14 cellular contexts compared by ENCODE assay signal in the genomic region with DNA sequence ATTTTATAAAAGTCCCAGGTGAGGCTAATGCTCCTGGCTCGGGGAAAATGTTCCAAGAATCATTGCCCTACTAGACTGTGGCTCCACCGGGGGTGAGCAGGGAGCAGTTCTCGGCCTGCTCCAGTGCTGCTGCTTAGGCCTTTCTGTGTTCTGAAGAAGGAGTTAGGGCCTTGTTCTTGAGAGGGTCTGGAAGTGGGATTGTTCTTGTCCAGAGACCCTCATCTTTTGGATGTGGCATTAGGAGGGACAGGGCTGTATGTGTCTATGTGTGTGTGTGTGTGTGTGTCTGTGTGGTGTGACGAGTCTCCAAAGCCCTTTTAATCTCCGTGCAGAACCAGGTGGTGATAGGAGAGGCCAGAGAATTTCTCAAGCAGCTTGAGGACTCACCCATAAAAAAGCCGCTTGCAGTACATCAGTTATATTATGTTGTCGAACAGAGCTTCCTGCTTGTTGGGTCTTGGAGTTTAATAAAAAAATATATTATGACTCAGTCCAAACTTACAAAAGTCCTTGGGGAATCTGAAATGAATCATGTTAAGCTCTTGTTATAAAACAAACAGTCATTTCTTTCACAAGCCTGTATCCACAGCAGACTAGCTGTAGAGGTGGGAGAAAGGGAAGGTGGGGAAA.
DNase-seq lines count a peak whose midpoint lies in the region; ATAC-seq and TF ChIP-seq lines count a peak whose summit lies in the region.
"Had no signal": no experiment of that assay in that cellular context is flagged by ENCODE, and none has a peak within 500 bp of the region (broad histone marks: within the 10 kb centered on the region; RNA-seq: fewer than 3 reads in every experiment).

No MANE protein-coding gene starts in this region.

- intact Hi-C loops in Panc1 (cut with micrococcal nuclease; ENCODE audit: unreplicated experiment) (no loop called here), mucosa of descending colon (cut with DNase I, micrococcal nuclease) (no loop called here)

- DNase-seq in AG04450 (ENCODE audit: low read depth, low spot score): peak; percentile 85
- DNase-seq in Panc1 (ENCODE audit: low read depth, low spot score): no peak
- DNase-seq in epithelial cell of prostate (ENCODE audit: low read depth, low spot score): peak; percentile 86
- no peak for DNase-seq in mucosa of descending colon
- no peak for DNase-seq in NCI-H1694 (lab: John Stamatoyannopoulos, UW)
- DNase-seq in activated CD4-positive, alpha-beta T cell treated with anti-CD3 and anti-CD28 coated beads for 4 hours: no peak
- DNase-seq: activated CD4-positive, CD25-positive, alpha-beta regulatory T cell; activated naive CD8-positive, alpha-beta T cell treated with anti-CD3 and anti-CD28 coated beads for 36 hours; CD4-positive, CD25-positive, alpha-beta regulatory T cell; immature natural killer cell; thyroid gland had no signal

- CTCF ChIA-PET in AG04450 (lab: Charles Lee): interaction anchor here (1.2 to 1.4 kb wide), 2 partner anchors 249 to 599 kb away, joined by 3 to 8 read pairs; no protein-coding TSS in a partner anchor
- CTCF ChIA-PET in Panc1 (lab: Charles Lee): no interaction called here

- H3K4me1 ChIP-seq in Panc1 (ENCODE audit: control insufficient read depth, insufficient read depth, low read length) (no peaks in the 10 kb centered on the region), mucosa of descending colon (ENCODE audit: low read depth) (no peaks in the 10 kb centered on the region)

- POLR2A ChIA-PET in AG04450 (lab: Yijun Ruan, JAX): interaction anchor here (0.6 to 1.1 kb wide), 10 partner anchors 19 to 433 kb away, joined by 3 to 4 read pairs (median 3); a partner anchor contains a TSS
- POLR2A ChIA-PET in Panc1 (lab: Charles Lee): no interaction called here

- H3K9me3 ChIP-seq in AG04450 (ENCODE audit: control insufficient read depth, insufficient read depth, low read length) (no peaks in the 10 kb centered on the region), Panc1 (ENCODE audit: control insufficient read depth, insufficient read depth, low read depth, low read length) (no peaks in the 10 kb centered on the region), mucosa of descending colon (no peaks in the 10 kb centered on the region)
- H3K9me3 ChIP-seq: thyroid gland had no signal

- BruUV-seq in Panc1 (replicated peaks; lab: Mats Ljungman, UMichigan): no TSS peak

- ATAC-seq in Panc1: peak; percentile 34; the same call in 1 of the 2 replicates
- peak; percentile 59 for ATAC-seq in mucosa of descending colon
- no peak for ATAC-seq in HG03354 (IDR thresholded peaks at IDR 0.05; ENCODE audit: poor library complexity, severe bottlenecking, unreplicated experiment)
- ATAC-seq in GM19351 (IDR thresholded peaks at IDR 0.05; ENCODE audit: unreplicated experiment): no peak
- ATAC-seq: HCT116 had no signal

- H3K27me3 ChIP-seq in AG04450 (ENCODE audit: control insufficient read depth, insufficient read depth, low read length): no peaks in the 10 kb centered on the region
- peaks cover 8% of the 10 kb centered on the region; the same call in 1 of the 2 replicates for H3K27me3 ChIP-seq in Panc1 (ENCODE audit: control insufficient read depth, insufficient read depth, low read length)
- H3K27me3 ChIP-seq: thyroid gland had no signal

- TF ChIP-seq CTCF in AG04450 (IDR thresholded peaks at IDR 0.05; ENCODE audit: low read depth, low read length) (no peak), Panc1 (IDR thresholded peaks at IDR 0.05) (no peak), mucosa of descending colon (IDR thresholded peaks at IDR 0.05) (no peak)

- no peaks in the 10 kb centered on the region for H3K36me3 ChIP-seq in Panc1 (ENCODE audit: control insufficient read depth, insufficient read depth, low read length)
- no peaks in the 10 kb centered on the region for H3K36me3 ChIP-seq in mucosa of descending colon (ENCODE audit: low read depth)
- H3K36me3 ChIP-seq: thyroid gland had no signal

- H3K4me3 ChIP-seq in AG04450 (ENCODE audit: low read depth, low read length): no peak overlapping the region
- no peak overlapping the region for H3K4me3 ChIP-seq in Panc1 (ENCODE audit: low read depth in 2 of 2, low read length in 2 of 2)
- no peak overlapping the region for H3K4me3 ChIP-seq in mucosa of descending colon
- H3K4me3 ChIP-seq: thyroid gland had no signal

- H3K27ac ChIP-seq in AG04450 (ENCODE audit: low read depth, low read length) (peak overlapping the region; percentile 94), Panc1 (ENCODE audit: low read length) (no peak overlapping the region), epithelial cell of prostate (peak overlapping the region; percentile 54)
- H3K27ac ChIP-seq: thyroid gland had no signal

- in situ Hi-C loops in Panc1 (cut with HindIII; ENCODE audit: low pct_unique_long_range_greater_than_20kb, low sequenced_read_pairs): no loop called here

Comparison
In these comparisons a context has a peak if more than half of its experiments do, and no peak if none do; other contexts are left out.
1. DNase-seq: peak in AG04450 (single experiment) and epithelial cell of prostate (single experiment); none in Panc1 (single experiment), mucosa of descending colon (0 of 3), NCI-H1694 (single experiment) and activated CD4-positive, alpha-beta T cell treated with anti-CD3 and anti-CD28 coated beads for 4 hours (0 of 2).
2. ATAC-seq: peak in Panc1 (single experiment) and mucosa of descending colon (single experiment); none in HG03354 (single experiment) and GM19351 (single experiment).